Comparison of ENCODE assay signal across 1 cellular context in genomic region chr6:37239950-37240713, GRCh38.
TF ChIP-seq lines count a peak whose summit lies in the region.

No MANE protein-coding gene starts in this region.

TF ChIP-seq in GM12878, 131 proteins besides CTCF, POLR2A, EP300 and RAD21 (continued from another document):
- TF ChIP-seq RELB (IDR thresholded peaks at IDR 0.05; ENCODE audit: low read depth) (no peak), USF1 (IDR thresholded peaks at IDR 0.05; ENCODE audit: borderline replicate concordance, extremely low read length, insufficient read depth, low read depth, low read length) (no peak), ZBTB40 (IDR thresholded peaks at IDR 0.05; ENCODE audit: borderline replicate concordance) (no peak), RELA (IDR thresholded peaks at IDR 0.05; ENCODE audit: borderline replicate concordance, partially characterized antibody) (no peak), TCF3 (IDR thresholded peaks at IDR 0.05; ENCODE audit: borderline replicate concordance, insufficient read depth, low read depth, low read length) (peak; percentile 26; the same call in 1 of the 2 replicates), POLR2AphosphoS2 (IDR thresholded peaks at IDR 0.05; ENCODE audit: low read depth, low read length) (no peak), PML (IDR thresholded peaks at IDR 0.05; ENCODE audit: low read length) (no peak), YY1 (IDR thresholded peaks at IDR 0.05; ENCODE audit: low read depth, low read length) (peak; percentile 77), MTA3 (IDR thresholded peaks at IDR 0.05; ENCODE audit: borderline replicate concordance, low read length) (0 out of 2 replicates have a peak, but pooled peaks have one; percentile 46), MXI1 (IDR thresholded peaks at IDR 0.05; ENCODE audit: low read depth, low read length) (no peak)
